8 cellular contexts compared by ENCODE assay signal in genomic region chr6:15661815-15662245, GRCh38. TPM values are rescaled to one million over a fixed set of nuclear protein-coding genes. Genes with fewer than 3 reads are reported as not detected.
DNase-seq lines count a peak whose midpoint lies in the region; ATAC-seq, FAIRE-seq and TF ChIP-seq lines count a peak whose summit lies in the region.

No MANE protein-coding gene starts in this region.

- peaks cover 4% of the 10 kb centered on the region for H3K36me3 Mint-ChIP-seq in CD4-positive, CD25-positive, alpha-beta regulatory T cell

- no peak overlapping the region for H3K56ac ChIP-seq in IMR-90 (ENCODE audit: extremely low read depth, insufficient read depth, low read length)

- H4K91ac ChIP-seq in IMR-90 (ENCODE audit: insufficient read depth, low read depth, low read length), result no peak overlapping the region

- H3K14ac ChIP-seq in IMR-90 (replicated peaks; ENCODE audit: low read depth, low read length), result 0 out of 2 replicates have a peak overlapping the region, but pooled peaks have one; percentile 61

- in situ Hi-C loops in IMR-90 (cut with MboI; ENCODE audit: low sequenced_read_pairs), result no loop called here

- no peaks in the 10 kb centered on the region for H3K9me3 ChIP-seq in CD4-positive, CD25-positive, alpha-beta regulatory T cell (ENCODE audit: control insufficient read depth in 2 of 2, low read length in 2 of 2)
- H3K9me3 ChIP-seq in IMR-90 (ENCODE audit: control insufficient read depth, insufficient read depth, low read length), result no peaks in the 10 kb centered on the region
- no peaks in the 10 kb centered on the region for H3K9me3 ChIP-seq in mucosa of stomach (ENCODE audit: control insufficient read depth, low read length)

- TF ChIP-seq CTCF in IMR-90 (conservative IDR thresholded peaks at IDR 0.05; ENCODE audit: low read depth, low read length), result no peak
- TF ChIP-seq CTCF in bronchial epithelial cell (IDR thresholded peaks at IDR 0.05; ENCODE audit: insufficient read depth, low read length, severe bottlenecking), result no peak

- H3K4me3 Mint-ChIP-seq in CD4-positive, CD25-positive, alpha-beta regulatory T cell, result peak overlapping the region; percentile 88 to 94 (median 90)

- H3K4me1 Mint-ChIP-seq in CD4-positive, CD25-positive, alpha-beta regulatory T cell, result peaks cover 16 to 49% (median 35%) of the 10 kb centered on the region in 4 donors

- no peaks in the 10 kb centered on the region for H3K9me3 Mint-ChIP-seq in CD4-positive, CD25-positive, alpha-beta regulatory T cell

- H2AK5ac ChIP-seq in IMR-90 (ENCODE audit: low read depth, low read length), result no peak overlapping the region

- peak overlapping the region; percentile 83; the same call in 1 of the 2 replicates for H3K23ac ChIP-seq in IMR-90 (ENCODE audit: low read depth, low read length)

- no peak overlapping the region for H2BK5ac ChIP-seq in IMR-90 (ENCODE audit: low read depth, low read length, poor library complexity, severe bottlenecking)

- H3K9ac ChIP-seq in IMR-90 (ENCODE audit: low read depth, low read length) (peak overlapping the region; percentile 74), mucosa of stomach (ENCODE audit: low read length) (peak overlapping the region; percentile 71)

- no peak for TF ChIP-seq RAD21 in IMR-90 (IDR thresholded peaks at IDR 0.05; ENCODE audit: low read length)

- intact Hi-C loops in IMR-90 (cut with micrococcal nuclease), result no loop called here

- H4K5ac ChIP-seq in IMR-90 (ENCODE audit: low read depth, low read length), result peak overlapping the region; percentile 30; the same call in 1 of the 2 replicates

- CTCF ChIA-PET in IMR-90 (lab: Yijun Ruan, JAX), result interaction anchor here (0.7 kb wide), 2 partner anchors 38 to 555 kb away, joined by 3 read pairs; no protein-coding TSS in a partner anchor

- BruUV-seq in IMR-90 (replicated peaks; lab: Mats Ljungman, UMichigan), result no TSS peak

- H3K18ac ChIP-seq in IMR-90 (ENCODE audit: low read depth, low read length), result no peak overlapping the region

- TF ChIP-seq POLR2A in IMR-90 (IDR thresholded peaks at IDR 0.05; ENCODE audit: low read depth, low read length), result no peak

- POLR2A ChIA-PET in IMR-90 (lab: Charles Lee; ENCODE audit: unreplicated experiment), result no interaction called here

- peak overlapping the region; percentile 49 for H3K27ac ChIP-seq in CD4-positive, CD25-positive, alpha-beta regulatory T cell (ENCODE audit: insufficient read depth, low read length, poor library complexity, severe bottlenecking)
- H3K27ac ChIP-seq in IMR-90 (ENCODE audit: insufficient read depth, low read length), result no peak overlapping the region; the same call in 1 of the 2 replicates

- H3K27ac Mint-ChIP-seq in CD4-positive, CD25-positive, alpha-beta regulatory T cell, result peak overlapping the region; percentile 43 to 89 (median 60)

- WGBS in IMR-90 (ENCODE audit: extremely low coverage in 2 of 2, insufficient read length in 1 of 2), 2 experiments, result 11% methylated on average over 13 of the region's 16 CpGs; no CpG with 5 or more reads in 1 of the 2 experiments

- H2BK20ac ChIP-seq in IMR-90 (ENCODE audit: low read depth, low read length), result no peak overlapping the region

- H3K4me3 ChIP-seq in CD4-positive, CD25-positive, alpha-beta regulatory T cell (ENCODE audit: low read depth, low read length), result peak overlapping the region; percentile 77
- H3K4me3 ChIP-seq in IMR-90 (ENCODE audit: insufficient read depth, low read depth, low read length), result peak overlapping the region; percentile 93
- peak overlapping the region; percentile 58 for H3K4me3 ChIP-seq in bronchial epithelial cell (ENCODE audit: low read depth, low read length)
- H3K4me3 ChIP-seq in mucosa of stomach (ENCODE audit: low read length), result peak overlapping the region; percentile 69

- DNase-seq in CD4-positive, CD25-positive, alpha-beta regulatory T cell, result no peak
- DNase-seq in IMR-90 (no peak), bronchial epithelial cell (ENCODE audit: low read depth) (no peak), hepatic stellate cell (ENCODE audit: low spot score) (no peak)
- DNase-seq in NK-92 treated with Interleukin-12 subunit alpha and Interleukin-12 subunit beta, amount 100 ng/mL, for 24 hours (lab: John Stamatoyannopoulos, UW), result no peak

- H3K27me3 ChIP-seq in CD4-positive, CD25-positive, alpha-beta regulatory T cell (ENCODE audit: control insufficient read depth, insufficient read depth, low read length), result peaks cover 4% of the 10 kb centered on the region
- H3K27me3 ChIP-seq in IMR-90 (ENCODE audit: control insufficient read depth, insufficient read depth, low read length) (peaks cover 7% of the 10 kb centered on the region), bronchial epithelial cell (ENCODE audit: control insufficient read depth, insufficient read depth, low read length) (no peaks in the 10 kb centered on the region), mucosa of stomach (ENCODE audit: control insufficient read depth, insufficient read depth, low read length) (no peaks in the 10 kb centered on the region)

- dilution Hi-C loops in IMR-90 (cut with HindIII; ENCODE audit: low sequenced_read_pairs, unreplicated experiment), result no loop called here

- H3K9me1 ChIP-seq in IMR-90 (ENCODE audit: insufficient read depth, low read length), result no peaks in the 10 kb centered on the region

- FAIRE-seq in bronchial epithelial cell (lab: Jason Lieb, UNC), result no peak

- H2AK9ac ChIP-seq in IMR-90 (replicated peaks; ENCODE audit: low read depth, low read length, poor library complexity), result peak overlapping the region; percentile 70

- peaks cover 14 to 19% of the 10 kb centered on the region in 2 experiments; a peak in 3 of 4 replicates for H3K79me1 ChIP-seq in IMR-90 (ENCODE audit: low read depth in 1 of 2, low read length in 2 of 2)

- H3K4me1 ChIP-seq in CD4-positive, CD25-positive, alpha-beta regulatory T cell (ENCODE audit: control insufficient read depth, insufficient read depth, low read length, poor library complexity, severe bottlenecking), result peaks cover 12% of the 10 kb centered on the region
- H3K4me1 ChIP-seq in IMR-90 (ENCODE audit: control insufficient read depth, insufficient read depth, low read length) (peaks cover 2% of the 10 kb centered on the region; the same call in 1 of the 2 replicates), mucosa of stomach (ENCODE audit: control insufficient read depth, insufficient read depth, low read length) (peaks cover 12% of the 10 kb centered on the region)

- peak overlapping the region; percentile 16 to 30; a peak in 2 of 4 replicates for H4K8ac ChIP-seq in IMR-90 (ENCODE audit: low read depth in 2 of 2, low read length in 2 of 2)

- no peaks in the 10 kb centered on the region for H4K20me1 ChIP-seq in IMR-90 (ENCODE audit: insufficient read depth, low read length)

- no peak overlapping the region for H2BK15ac ChIP-seq in IMR-90 (ENCODE audit: low read depth, low read length)

- no peak overlapping the region for H2BK120ac ChIP-seq in IMR-90 (ENCODE audit: low read depth, low read length)

- H3K4ac ChIP-seq in IMR-90 (ENCODE audit: low read depth, low read length), result peak overlapping the region; percentile 0; the same call in 1 of the 2 replicates

- no peaks in the 10 kb centered on the region for H3K36me3 ChIP-seq in CD4-positive, CD25-positive, alpha-beta regulatory T cell (ENCODE audit: control insufficient read depth, insufficient read depth, low read length)
- no peaks in the 10 kb centered on the region for H3K36me3 ChIP-seq in IMR-90 (ENCODE audit: control insufficient read depth, insufficient read depth, low read length)
- no peaks in the 10 kb centered on the region for H3K36me3 ChIP-seq in bronchial epithelial cell (ENCODE audit: control insufficient read depth, insufficient read depth, low read length)
- H3K36me3 ChIP-seq in mucosa of stomach (ENCODE audit: control insufficient read depth, insufficient read depth, low read length), result no peaks in the 10 kb centered on the region

- no peaks in the 10 kb centered on the region for H3K27me3 Mint-ChIP-seq in CD4-positive, CD25-positive, alpha-beta regulatory T cell

- peak overlapping the region; percentile 94 for H3K4me2 ChIP-seq in IMR-90 (ENCODE audit: low read depth, low read length)

- no peak for ATAC-seq in CD4-positive, CD25-positive, alpha-beta regulatory T cell (ENCODE audit: low read depth in 2 of 2)
- no peak for ATAC-seq in IMR-90 (ENCODE audit: low read depth)
- no peak for ATAC-seq in HG02870 (IDR thresholded peaks at IDR 0.05; ENCODE audit: unreplicated experiment)
- no peak for ATAC-seq in GM19455 (IDR thresholded peaks at IDR 0.05; ENCODE audit: unreplicated experiment)

- peak overlapping the region; percentile 94 for H2AFZ ChIP-seq in IMR-90 (replicated peaks; ENCODE audit: low read length, poor library complexity)

TF ChIP-seq in IMR-90, 13 proteins besides CTCF, POLR2A, EP300 and RAD21:
- TF ChIP-seq SMC3 (IDR thresholded peaks at IDR 0.05; ENCODE audit: low read depth, low read length), result no peak
- TF ChIP-seq FOS (IDR thresholded peaks at IDR 0.05; ENCODE audit: low read depth, low read length), result no peak
- TF ChIP-seq RFX5 (IDR thresholded peaks at IDR 0.05; ENCODE audit: low read depth, low read length), result no peak
- TF ChIP-seq CEBPB (IDR thresholded peaks at IDR 0.05; ENCODE audit: low read depth, low read length), result no peak
- no peak for TF ChIP-seq MAZ (IDR thresholded peaks at IDR 0.05; ENCODE audit: borderline replicate concordance, low read depth, low read length)
- TF ChIP-seq NFE2L2 (IDR thresholded peaks at IDR 0.05; ENCODE audit: low read depth, low read length), result no peak
- TF ChIP-seq ELK1 (IDR thresholded peaks at IDR 0.05; ENCODE audit: borderline replicate concordance, low read depth, low read length), result no peak
- TF ChIP-seq MAFK (IDR thresholded peaks at IDR 0.05; ENCODE audit: low read depth, low read length), result no peak

RNA-seq across cellular contexts. Expression of gene DTNBP1, which starts 1.0 kb away (rescaled TPM):
- 22.4 TPM for total RNA-seq in CD4-positive, CD25-positive, alpha-beta regulatory T cell
- polyA plus RNA-seq in CD4-positive, CD25-positive, alpha-beta regulatory T cell, result 10 to 100 TPM; 27.4 to 43.1 (median 34.0) TPM
- total RNA-seq in IMR-90 (2012; rRNA removed), result 4.7 and 4.8 TPM in 2 replicates
- polyA plus RNA-seq in IMR-90 (2012; rRNA removed), result 15.8 and 18.7 TPM in 2 replicates
- polyA plus RNA-seq in IMR-90 (2012; cell fraction: cytosol; rRNA removed), result 12.7 and 16.6 TPM in 2 replicates
- polyA plus RNA-seq in IMR-90 (2012; cell fraction: nucleus; rRNA removed; ENCODE audit: low replicate concordance), result 7.9 and 10.7 TPM in 2 replicates
- total RNA-seq in bronchial epithelial cell, result 6.3 and 11.0 TPM in 2 replicates
